ENCODE assay signal across 9 cellular contexts in genomic region chr10:73591578-73591902, GRCh38. TPM values are rescaled to one million over a fixed set of nuclear protein-coding genes. Genes with fewer than 3 reads are reported as not detected.
DNase-seq lines count a peak whose midpoint lies in the region; ATAC-seq and TF ChIP-seq lines count a peak whose summit lies in the region.
"Had no signal": no experiment of that assay in that cellular context is flagged by ENCODE, and none has a peak within 500 bp of the region (broad histone marks: within the 10 kb centered on the region; RNA-seq: fewer than 3 reads in every experiment).

No MANE protein-coding gene starts in this region.

- in situ Hi-C loops in GM13977 (cut with MboI; ENCODE audit: low pct_unique_long_range_greater_than_20kb, low sequenced_read_pairs, unreplicated experiment): no loop called here

- H3K4me3 ChIP-seq in cardiac muscle cell: no peak overlapping the region
- peak overlapping the region; percentile 55 to 60 for H3K4me3 ChIP-seq in mucosa of rectum (ENCODE audit: low read length in 2 of 2)
- no peak overlapping the region for H3K4me3 ChIP-seq in uterus

- intact Hi-C loops in Right ventricle myocardium inferior (cut with DNase I): no loop called here
- intact Hi-C loops in uterus (cut with DNase I; ENCODE audit: low total_unique reads): no loop called here

- TF ChIP-seq CTCF in cardiac muscle cell (IDR thresholded peaks at IDR 0.05; ENCODE audit: low read depth, low read length) (no peak), uterus (IDR thresholded peaks at IDR 0.05) (no peak), GM13977 (IDR thresholded peaks at IDR 0.05; ENCODE audit: extremely low read depth, insufficient read depth, missing control alignments) (no peak)

- DNase-seq in cardiac muscle cell (ENCODE audit: low read depth in 1 of 2, low spot score in 1 of 2) (peak in 1 of 2 donors; percentile 21), Right ventricle myocardium inferior (ENCODE audit: missing footprints) (no peak), caudate nucleus (lab: John Stamatoyannopoulos, UW) (no peak), uterus (no peak), NCI-H2227 (lab: John Stamatoyannopoulos, UW; ENCODE audit: unreplicated experiment) (no peak), GM13977 (ENCODE audit: low spot score) (no peak)
- no peak for DNase-seq in activated effector memory CD4-positive, alpha-beta T cell treated with anti-CD3 and anti-CD28 coated beads, Interleukin-2, amount 50 U/mL, for 16 hours

- peak overlapping the region; percentile 67 for H3K27ac ChIP-seq in cardiac muscle cell
- H3K27ac ChIP-seq in caudate nucleus (ENCODE audit: low read depth, low read length): peak overlapping the region; percentile 97
- peak overlapping the region; percentile 87 to 94 for H3K27ac ChIP-seq in mucosa of rectum (ENCODE audit: low read depth in 2 of 2, low read length in 2 of 2)
- peak overlapping the region; percentile 76 to 77 for H3K27ac ChIP-seq in uterus
- H3K27ac ChIP-seq: neutrophil had no signal

- H3K27me3 ChIP-seq in cardiac muscle cell (no peaks in the 10 kb centered on the region), mucosa of rectum (ENCODE audit: control insufficient read depth in 2 of 2, insufficient read depth in 2 of 2, low read length in 2 of 2) (no peaks in the 10 kb centered on the region), uterus (no peaks in the 10 kb centered on the region)
- H3K27me3 ChIP-seq: neutrophil had no signal

- no peaks in the 10 kb centered on the region for H3K9me3 ChIP-seq in cardiac muscle cell (ENCODE audit: low read depth)
- H3K9me3 ChIP-seq in mucosa of rectum (ENCODE audit: control insufficient read depth in 2 of 2, low read length in 2 of 2): no peaks in the 10 kb centered on the region
- H3K9me3 ChIP-seq in uterus: no peaks in the 10 kb centered on the region
- H3K9me3 ChIP-seq: neutrophil had no signal

- peak overlapping the region; percentile 72 to 79 for H3K9ac ChIP-seq in mucosa of rectum (ENCODE audit: low read depth in 1 of 2, low read length in 2 of 2)

- no peak for TF ChIP-seq POLR2A in uterus (IDR thresholded peaks at IDR 0.05)

- H3K36me3 ChIP-seq in cardiac muscle cell: no peaks in the 10 kb centered on the region
- H3K36me3 ChIP-seq in mucosa of rectum (ENCODE audit: control insufficient read depth in 2 of 2, insufficient read depth in 2 of 2, low read length in 2 of 2): no peaks in the 10 kb centered on the region
- H3K36me3 ChIP-seq in uterus: no peaks in the 10 kb centered on the region
- H3K36me3 ChIP-seq: neutrophil had no signal

- H3K4me1 ChIP-seq in cardiac muscle cell (ENCODE audit: low read depth) (peaks cover 19% of the 10 kb centered on the region), mucosa of rectum (ENCODE audit: control insufficient read depth in 2 of 2, insufficient read depth in 2 of 2, low read length in 2 of 2) (peaks cover 18 to 38% of the 10 kb centered on the region in 2 donors), uterus (no peaks in the 10 kb centered on the region)

- ATAC-seq in Right ventricle myocardium inferior: no peak

RNA-seq across cellular contexts. Expression of gene USP54, which starts 0.4 kb away (rescaled TPM):
- total RNA-seq in cardiac muscle cell (9.4 and 12.4 TPM in 2 replicates), Right ventricle myocardium inferior (29.7 TPM), uterus (10 to 100 TPM; 10.6 to 73.7 (median 40.5) TPM)
- polyA plus RNA-seq in cardiac muscle cell: 9.6 and 10.6 TPM in 2 replicates

RNA-seq across cellular contexts. Expression of gene MYOZ1, which starts 49.7 kb away (rescaled TPM):
- 13.6 and 16.2 TPM in 2 replicates for total RNA-seq in cardiac muscle cell
- 11.7 and 17.0 TPM in 2 replicates for polyA plus RNA-seq in cardiac muscle cell
- total RNA-seq in Right ventricle myocardium inferior: 0.51 TPM
- total RNA-seq in uterus: 1 to 10 TPM in 2 of 4 donors, not detected in 2; 1.6 to 1.7 TPM

Comparison
In these comparisons a context has a peak if more than half of its experiments do, and no peak if none do; other contexts are left out.
1. H3K4me3 ChIP-seq: peak in mucosa of rectum (2 of 2); none in cardiac muscle cell (single experiment) and uterus (0 of 2).
2. Peak in every context shown above with its lines, with median percentiles within 50 percentile points of each other: H3K27ac ChIP-seq.